ENCODE assay signal across 16 cellular contexts in the genomic region with DNA sequence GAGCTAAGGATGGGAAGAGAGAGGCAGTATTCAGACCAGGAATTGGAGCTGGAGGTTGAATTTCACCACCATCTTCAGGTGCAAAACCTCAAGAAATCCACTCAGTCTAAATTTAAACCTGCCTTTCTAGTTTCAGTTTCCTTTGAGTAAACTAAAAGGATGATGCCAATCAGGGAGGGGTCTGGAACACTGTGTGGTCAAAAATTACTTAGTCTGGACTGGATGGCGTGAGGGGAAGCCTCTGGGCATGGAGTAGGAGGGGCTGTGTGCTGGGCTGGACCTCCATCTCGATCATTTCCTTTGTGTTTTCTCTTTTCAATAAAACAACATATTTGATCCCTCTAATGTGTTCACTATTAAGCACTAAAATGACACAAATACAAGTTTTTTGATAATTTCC.
A peak's percentile ranks its signal among the peaks of the same experiment; 100 is the strongest.
DNase-seq lines count a peak whose midpoint lies in the region; ATAC-seq and TF ChIP-seq lines count a peak whose summit lies in the region.
"Had no signal": no experiment of that assay in that cellular context is flagged by ENCODE, and none has a peak within 500 bp of the region (broad histone marks: within the 10 kb centered on the region; RNA-seq: fewer than 3 reads in every experiment).

No MANE protein-coding gene starts in this region.

- 0 out of 2 replicates have a peak overlapping the region, but pooled peaks have one; percentile 2 for H2AFZ ChIP-seq in PC-3 (ENCODE audit: low read length)

- BruUV-seq in PC-3 (replicated peaks; lab: Mats Ljungman, UMichigan) = no TSS peak

- H3K9me3 ChIP-seq in PC-3 (ENCODE audit: low read length) (no peaks in the 10 kb centered on the region), tibial artery (no peaks in the 10 kb centered on the region)
- H3K9me3 ChIP-seq: SK-N-SH had no signal

- H3K9ac ChIP-seq in PC-3 (ENCODE audit: low read length) = no peak overlapping the region
- H3K9ac ChIP-seq: SK-N-SH had no signal

- H3F3A ChIP-seq in PC-3 (ENCODE audit: low read length, unreplicated experiment) = no peaks in the 10 kb centered on the region

- intact Hi-C loops in PC-3 (cut with micrococcal nuclease) (no loop called here), tibial artery (cut with DNase I; ENCODE audit: low total_unique reads) (no loop called here)

- H3K27ac ChIP-seq in PC-3 (ENCODE audit: low read length) (no peak overlapping the region), tibial artery (no peak overlapping the region)

- DNase-seq in PC-3 (peak; percentile 25), NCI-H82 treated with DMSO at 0.1 percent for 48 hours (lab: John Stamatoyannopoulos, UW; ENCODE audit: unreplicated experiment) (no peak), tibial artery (no peak)
- no peak for DNase-seq in activated naive CD4-positive, alpha-beta T cell treated with anti-CD3 and anti-CD28 coated beads, Interleukin-2, amount 50 U/mL, for 72 hours (ENCODE audit: low spot score in 2 of 2)
- DNase-seq in activated CD4-positive, alpha-beta T cell treated with anti-CD3 and anti-CD28 coated beads for 48 hours = no peak
- DNase-seq: CD4-positive, alpha-beta T cell; HCEC 1CT; NCI-H1092; NCI-H345; NCI-H69; SHP77; SK-N-SH; T-cell; T-helper 9 cell had no signal

- H3K36me3 ChIP-seq in PC-3 (ENCODE audit: low read depth, low read length) (no peaks in the 10 kb centered on the region), tibial artery (no peaks in the 10 kb centered on the region)

- H3K36me3 Mint-ChIP-seq in activated naive CD4-positive, alpha-beta T cell treated with anti-CD3 and anti-CD28 coated beads, Interleukin-2, amount 50 U/mL, for 72 hours = no peaks in the 10 kb centered on the region
- H3K36me3 Mint-ChIP-seq: T-cell had no signal

- ATAC-seq in GM18909 (IDR thresholded peaks at IDR 0.05; ENCODE audit: poor library complexity, unreplicated experiment) (peak; percentile 64), HG03354 (IDR thresholded peaks at IDR 0.05; ENCODE audit: poor library complexity, severe bottlenecking, unreplicated experiment) (peak; percentile 55), PC-3 (no peak)
- no peak for ATAC-seq in activated naive CD4-positive, alpha-beta T cell treated with anti-CD3 and anti-CD28 coated beads, Interleukin-2, amount 50 U/mL, for 72 hours
- ATAC-seq: T-cell had no signal

- H3K9me3 Mint-ChIP-seq in activated naive CD4-positive, alpha-beta T cell treated with anti-CD3 and anti-CD28 coated beads, Interleukin-2, amount 50 U/mL, for 72 hours = no peaks in the 10 kb centered on the region
- H3K9me3 Mint-ChIP-seq: CD4-positive, alpha-beta T cell; T-cell had no signal

- H3K4me3 ChIP-seq in PC-3 (ENCODE audit: low read length) (no peak overlapping the region), tibial artery (no peak overlapping the region)

- H3K27ac Mint-ChIP-seq in activated naive CD4-positive, alpha-beta T cell treated with anti-CD3 and anti-CD28 coated beads, Interleukin-2, amount 50 U/mL, for 72 hours = no peak overlapping the region
- H3K27ac Mint-ChIP-seq: CD4-positive, alpha-beta T cell; T-cell had no signal

- H3K79me2 ChIP-seq in PC-3 (ENCODE audit: low read length) = no peaks in the 10 kb centered on the region

- H3K27me3 ChIP-seq in PC-3 (ENCODE audit: low read length) (no peaks in the 10 kb centered on the region), tibial artery (peaks cover 0 to 3% of the 10 kb centered on the region in 2 donors)

- POLR2A ChIA-PET in PC-3 (lab: Charles Lee; ENCODE audit: unreplicated experiment) = no interaction called here

- H3K4me2 ChIP-seq in PC-3 (ENCODE audit: low read length) = 0 out of 2 replicates have a peak overlapping the region, but pooled peaks have one; percentile 7
- H3K4me2 ChIP-seq: SK-N-SH had no signal

- TF ChIP-seq CTCF in PC-3 (conservative IDR thresholded peaks at IDR 0.05; ENCODE audit: low read depth, low read length) (no peak), tibial artery (IDR thresholded peaks at IDR 0.05) (no peak)

- no peaks in the 10 kb centered on the region for H4K20me1 ChIP-seq in PC-3 (ENCODE audit: low read length)

- no peaks in the 10 kb centered on the region; the same call in 1 of the 2 replicates for H3K9me2 ChIP-seq in PC-3 (replicated peaks; ENCODE audit: low read length)
- H3K9me2 ChIP-seq: SK-N-SH had no signal

- peaks cover 4% of the 10 kb centered on the region; the same call in 1 of the 2 replicates for H3K4me1 ChIP-seq in PC-3 (ENCODE audit: insufficient read depth, low read length)
- H3K4me1 ChIP-seq in tibial artery = no peaks in the 10 kb centered on the region

- CTCF ChIA-PET in PC-3 (lab: Charles Lee) = interaction anchor here (0.6 kb wide), 1 partner anchor 29 kb away, joined by 4 read pairs; no protein-coding TSS in a partner anchor

Comparison
In these comparisons a context has a peak if more than half of its experiments do, and no peak if none do; other contexts are left out.
1. ATAC-seq: peak in GM18909 (single experiment) and HG03354 (single experiment); none in PC-3 (single experiment) and activated naive CD4-positive, alpha-beta T cell treated with anti-CD3 and anti-CD28 coated beads, Interleukin-2, amount 50 U/mL, for 72 hours (0 of 2).